In the genomic region with DNA sequence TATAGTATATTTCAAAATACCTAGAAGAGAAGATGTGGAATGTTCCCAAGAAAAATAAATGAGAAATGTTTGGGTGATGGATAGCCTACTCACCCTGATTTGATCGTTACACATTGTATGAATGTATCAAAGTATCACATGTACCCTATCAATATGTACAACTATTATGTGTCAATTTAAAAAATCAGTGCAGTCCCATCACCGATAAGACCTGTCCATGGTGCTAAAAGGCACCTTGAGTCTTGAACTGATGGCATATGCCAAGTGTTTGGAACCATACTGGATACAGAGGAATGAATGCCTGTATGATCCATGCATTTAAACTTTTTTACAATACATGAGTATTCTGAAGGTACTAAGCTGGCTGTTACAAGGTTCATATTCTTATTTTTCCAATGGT, we compare ENCODE assay signal across 1 cellular context.
TF ChIP-seq lines count a peak whose summit lies in the region.

No MANE protein-coding gene starts in this region.

TF ChIP-seq in HCT116, 20 proteins besides CTCF, POLR2A, EP300 and RAD21 (continued from another document):
- TF ChIP-seq, protein P1, sequence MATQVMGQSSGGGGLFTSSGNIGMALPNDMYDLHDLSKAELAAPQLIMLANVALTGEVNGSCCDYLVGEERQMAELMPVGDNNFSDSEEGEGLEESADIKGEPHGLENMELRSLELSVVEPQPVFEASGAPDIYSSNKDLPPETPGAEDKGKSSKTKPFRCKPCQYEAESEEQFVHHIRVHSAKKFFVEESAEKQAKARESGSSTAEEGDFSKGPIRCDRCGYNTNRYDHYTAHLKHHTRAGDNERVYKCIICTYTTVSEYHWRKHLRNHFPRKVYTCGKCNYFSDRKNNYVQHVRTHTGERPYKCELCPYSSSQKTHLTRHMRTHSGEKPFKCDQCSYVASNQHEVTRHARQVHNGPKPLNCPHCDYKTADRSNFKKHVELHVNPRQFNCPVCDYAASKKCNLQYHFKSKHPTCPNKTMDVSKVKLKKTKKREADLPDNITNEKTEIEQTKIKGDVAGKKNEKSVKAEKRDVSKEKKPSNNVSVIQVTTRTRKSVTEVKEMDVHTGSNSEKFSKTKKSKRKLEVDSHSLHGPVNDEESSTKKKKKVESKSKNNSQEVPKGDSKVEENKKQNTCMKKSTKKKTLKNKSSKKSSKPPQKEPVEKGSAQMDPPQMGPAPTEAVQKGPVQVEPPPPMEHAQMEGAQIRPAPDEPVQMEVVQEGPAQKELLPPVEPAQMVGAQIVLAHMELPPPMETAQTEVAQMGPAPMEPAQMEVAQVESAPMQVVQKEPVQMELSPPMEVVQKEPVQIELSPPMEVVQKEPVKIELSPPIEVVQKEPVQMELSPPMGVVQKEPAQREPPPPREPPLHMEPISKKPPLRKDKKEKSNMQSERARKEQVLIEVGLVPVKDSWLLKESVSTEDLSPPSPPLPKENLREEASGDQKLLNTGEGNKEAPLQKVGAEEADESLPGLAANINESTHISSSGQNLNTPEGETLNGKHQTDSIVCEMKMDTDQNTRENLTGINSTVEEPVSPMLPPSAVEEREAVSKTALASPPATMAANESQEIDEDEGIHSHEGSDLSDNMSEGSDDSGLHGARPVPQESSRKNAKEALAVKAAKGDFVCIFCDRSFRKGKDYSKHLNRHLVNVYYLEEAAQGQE (IDR thresholded peaks at IDR 0.05; ENCODE audit: low read depth) = peak; percentile 27
- TF ChIP-seq ZFX (IDR thresholded peaks at IDR 0.05) = no peak
